Comparison of ENCODE assay signal across 14 cellular contexts in the genomic region with DNA sequence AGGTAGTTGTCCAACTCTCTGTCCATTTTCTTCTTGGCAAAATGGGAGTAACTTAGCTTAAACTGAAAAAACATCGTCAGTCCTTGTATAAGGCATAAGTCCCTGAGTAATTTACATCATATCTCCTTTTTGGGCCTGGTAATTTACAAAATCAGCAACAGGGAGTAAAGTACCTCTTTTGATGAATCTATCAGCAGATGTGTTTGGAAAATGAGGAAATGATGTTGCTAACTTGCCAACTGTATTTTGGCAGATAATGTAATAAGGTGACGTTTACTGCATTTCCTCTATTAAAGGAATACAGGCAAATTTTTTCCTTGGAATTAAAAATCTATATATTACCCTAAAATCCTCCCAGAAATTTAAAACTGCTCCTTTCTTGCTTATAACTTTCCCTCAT. TPM values are rescaled to one million over a fixed set of nuclear protein-coding genes. Genes with fewer than 3 reads are reported as not detected.
DNase-seq lines count a peak whose midpoint lies in the region; ATAC-seq, FAIRE-seq and TF ChIP-seq lines count a peak whose summit lies in the region.
"Had no signal": no experiment of that assay in that cellular context is flagged by ENCODE, and none has a peak within 500 bp of the region (broad histone marks: within the 10 kb centered on the region; RNA-seq: fewer than 3 reads in every experiment).

No MANE protein-coding gene starts in this region.

- H3K36me3 Mint-ChIP-seq in activated CD8-positive, alpha-beta memory T cell treated with anti-CD3 and anti-CD28 coated beads, Interleukin-2, amount 10 ng/mL, durations not matched to agents 7 days and 5 days, result peaks cover 58% of the 10 kb centered on the region

- intact Hi-C loops in GM12878 (cut with micrococcal nuclease; ENCODE audit: unreplicated experiment), result no loop called here
- intact Hi-C loops in spleen (cut with DNase I; ENCODE audit: low total_unique reads), result no loop called here

- DNase-seq in activated CD8-positive, alpha-beta memory T cell treated with anti-CD3 and anti-CD28 coated beads, Interleukin-2, amount 10 ng/mL, durations not matched to agents 7 days and 5 days, result no peak
- DNase-seq in activated CD8-positive, alpha-beta memory T cell treated with anti-CD3 and anti-CD28 coated beads for 24 hours, result no peak
- DNase-seq in MV-4-11 (lab: John Stamatoyannopoulos, UW) (peak; percentile 73), GM12878 (ENCODE audit: low read depth, low spot score) (no peak), spleen (no peak), midbrain (lab: John Stamatoyannopoulos, UW) (no peak)
- DNase-seq: glutamatergic neuron, H9, NCI-H1930, NCI-H526, T1000 had no signal

- H3K4me1 Mint-ChIP-seq in activated CD8-positive, alpha-beta memory T cell treated with anti-CD3 and anti-CD28 coated beads, Interleukin-2, amount 10 ng/mL, durations not matched to agents 7 days and 5 days, result peaks cover 80% of the 10 kb centered on the region

- WGBS in GM12878 (ENCODE audit: insufficient coverage, insufficient replicate concordance, low lambda C conversion rate, missing lambda C conversion rate), result 40% methylated on average over 2 of the region's 2 CpGs
- WGBS in spleen, 5 donors, result 22 to 39% (median 30%) methylated on average over 2 of the region's 2 CpGs

- no peak for TF ChIP-seq RAD21 in GM12878 (IDR thresholded peaks at IDR 0.05; ENCODE audit: insufficient read depth, low read depth, low read length)

- H3K9me3 ChIP-seq in GM12878 (replicated peaks; ENCODE audit: control insufficient read depth, insufficient read depth, low read length) (no peaks in the 10 kb centered on the region; the same call in 2 of the 3 replicates), spleen (no peaks in the 10 kb centered on the region)

- H3K27ac Mint-ChIP-seq in activated CD8-positive, alpha-beta memory T cell treated with anti-CD3 and anti-CD28 coated beads, Interleukin-2, amount 10 ng/mL, durations not matched to agents 7 days and 5 days, result peak overlapping the region; percentile 36
- H3K27ac Mint-ChIP-seq: H9 had no signal

- H3K79me2 ChIP-seq in GM12878 (ENCODE audit: control insufficient read depth, insufficient read depth, low read length), result peaks cover 90% of the 10 kb centered on the region

- no TSS peak for BruUV-seq in GM12878 (replicated peaks; lab: Mats Ljungman, UMichigan)

- TF ChIP-seq CTCF in GM12878 (IDR thresholded peaks at IDR 0.05 in 2 of 3, conservative IDR thresholded peaks at IDR 0.05 in 1 of 3; ENCODE audit: control insufficient read depth in 2 of 3, extremely low read depth in 1 of 3, insufficient read depth in 1 of 3, low read depth in 3 of 3, low read length in 3 of 3) (no peak), spleen (IDR thresholded peaks at IDR 0.05 in 8 of 11, conservative IDR thresholded peaks at IDR 0.05 in 3 of 11) (no peak)

- POLR2A ChIA-PET in GM12878 (lab: Charles Lee), result interaction anchor here (0.6 to 2.5 kb wide), 7 partner anchors 9 to 45 kb away, joined by 3 to 10 read pairs (median 6); no protein-coding TSS in a partner anchor

- FAIRE-seq in GM12878 (lab: Jason Lieb, UNC), result no peak

- no peaks in the 10 kb centered on the region for H3K27me3 Mint-ChIP-seq in activated CD8-positive, alpha-beta memory T cell treated with anti-CD3 and anti-CD28 coated beads, Interleukin-2, amount 10 ng/mL, durations not matched to agents 7 days and 5 days

- H3K4me1 ChIP-seq in GM12878 (ENCODE audit: control insufficient read depth, insufficient read depth, low read length), result peaks cover 11% of the 10 kb centered on the region
- peaks cover 19 to 100% (median 90%) of the 10 kb centered on the region in 6 donors for H3K4me1 ChIP-seq in spleen

- RAD21 ChIA-PET in GM12878 (lab: Charles Lee; ENCODE audit: unreplicated experiment), result interaction anchor here (0.6 to 2.0 kb wide), 8 partner anchors 15 to 1631 kb away, joined by 3 to 7 read pairs (median 4); no protein-coding TSS in a partner anchor

- H3K27ac ChIP-seq in GM12878 (ENCODE audit: control insufficient read depth, insufficient read depth), result 0 out of 2 replicates have a peak overlapping the region, but pooled peaks have one; percentile 5
- peak overlapping the region in 5 of 8 donors; percentile 11 to 62 (median 58) for H3K27ac ChIP-seq in spleen
- H3K27ac ChIP-seq: KMS-11 had no signal

- ATAC-seq in activated CD8-positive, alpha-beta memory T cell treated with anti-CD3 and anti-CD28 coated beads, Interleukin-2, amount 10 ng/mL, durations not matched to agents 7 days and 5 days, result no peak
- ATAC-seq in GM12878 (no peak), HG02588 (IDR thresholded peaks at IDR 0.05; ENCODE audit: unreplicated experiment) (no peak), HG02840 (IDR thresholded peaks at IDR 0.05; ENCODE audit: low FRiP score, unreplicated experiment) (no peak)

- H3K4me3 ChIP-seq in GM12878 (no peak overlapping the region), spleen (no peak overlapping the region)

- TF ChIP-seq POLR2A in GM12878 (IDR thresholded peaks at IDR 0.05; ENCODE audit: low read depth, low read length) (no peak), spleen (IDR thresholded peaks at IDR 0.05) (no peak)

- H3K4me2 ChIP-seq in GM12878 (ENCODE audit: control insufficient read depth, insufficient read depth), result no peak overlapping the region
- H3K4me2 ChIP-seq: KMS-11 had no signal

- H3K36me3 ChIP-seq in GM12878 (ENCODE audit: control insufficient read depth in 2 of 2, insufficient read depth in 2 of 2, low read length in 1 of 2) (no peaks in the 10 kb centered on the region), spleen (peaks cover 0 to 15% (median 0%) of the 10 kb centered on the region in 6 donors)

- no peaks in the 10 kb centered on the region for H4K20me1 ChIP-seq in GM12878 (ENCODE audit: control insufficient read depth, insufficient read depth)

- H3K4me3 Mint-ChIP-seq in activated CD8-positive, alpha-beta memory T cell treated with anti-CD3 and anti-CD28 coated beads, Interleukin-2, amount 10 ng/mL, durations not matched to agents 7 days and 5 days, result no peak overlapping the region
- H3K4me3 Mint-ChIP-seq: H9 had no signal

- H3K27me3 ChIP-seq in GM12878 (replicated peaks in 1 of 2; ENCODE audit: control insufficient read depth in 2 of 2, insufficient read depth in 2 of 2, low read length in 1 of 2) (no peaks in the 10 kb centered on the region), spleen (replicated peaks in 1 of 7) (no peaks in the 10 kb centered on the region)

- H3K9ac ChIP-seq in GM12878 (ENCODE audit: control insufficient read depth, insufficient read depth, low read length), result no peak overlapping the region
- H3K9ac ChIP-seq: KMS-11 had no signal

- in situ Hi-C loops in GM12878 (cut with MboI), result no loop called here

- CTCF ChIA-PET in activated CD8-positive, alpha-beta memory T cell treated with anti-CD3 and anti-CD28 coated beads, Interleukin-2, amount 10 ng/mL, durations not matched to agents 7 days and 5 days (lab: Charles Lee), result no interaction called here
- CTCF ChIA-PET in GM12878 (lab: Yijun Ruan, JAX), result interaction anchor here (0.7 to 2.9 kb wide), 5 partner anchors 9 to 126 kb away, joined by 3 to 11 read pairs (median 4); no protein-coding TSS in a partner anchor

- SMC1A ChIA-PET in GM12878 (lab: Charles Lee; ENCODE audit: uncharacterized antibody, unreplicated experiment), result interaction anchor here (0.6 to 2.9 kb wide), 10 partner anchors 11 to 482 kb away, joined by 3 to 22 read pairs (median 4); a partner anchor contains a TSS

- no peak for TF ChIP-seq EP300 in GM12878 (IDR thresholded peaks at IDR 0.05; ENCODE audit: borderline replicate concordance in 1 of 2, control insufficient read depth in 1 of 2, low read depth in 2 of 2, low read length in 2 of 2)

- H2AFZ ChIP-seq in GM12878 (ENCODE audit: control insufficient read depth, low read depth, low read length), result no peak overlapping the region

- no peaks in the 10 kb centered on the region for H3K9me3 Mint-ChIP-seq in activated CD8-positive, alpha-beta memory T cell treated with anti-CD3 and anti-CD28 coated beads, Interleukin-2, amount 10 ng/mL, durations not matched to agents 7 days and 5 days (ENCODE audit: low read depth)
- H3K9me3 Mint-ChIP-seq: H9 had no signal

TF ChIP-seq in GM12878, 131 proteins besides CTCF, POLR2A, EP300 and RAD21 (continues in another document):
- TF ChIP-seq FOS (IDR thresholded peaks at IDR 0.05; ENCODE audit: borderline replicate concordance, extremely low read depth, insufficient read length) (no peak), BHLHE40 (IDR thresholded peaks at IDR 0.05; ENCODE audit: borderline replicate concordance in 1 of 2, low read depth in 2 of 2, low read length in 1 of 2) (no peak), ASH2L (IDR thresholded peaks at IDR 0.05; ENCODE audit: borderline replicate concordance, low read depth) (no peak)
- TF ChIP-seq, protein P1, sequence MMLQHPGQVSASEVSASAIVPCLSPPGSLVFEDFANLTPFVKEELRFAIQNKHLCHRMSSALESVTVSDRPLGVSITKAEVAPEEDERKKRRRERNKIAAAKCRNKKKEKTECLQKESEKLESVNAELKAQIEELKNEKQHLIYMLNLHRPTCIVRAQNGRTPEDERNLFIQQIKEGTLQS (IDR thresholded peaks at IDR 0.05; ENCODE audit: borderline replicate concordance, extremely low read depth, low read depth, low read length), result no peak
- TF ChIP-seq, protein P2, sequence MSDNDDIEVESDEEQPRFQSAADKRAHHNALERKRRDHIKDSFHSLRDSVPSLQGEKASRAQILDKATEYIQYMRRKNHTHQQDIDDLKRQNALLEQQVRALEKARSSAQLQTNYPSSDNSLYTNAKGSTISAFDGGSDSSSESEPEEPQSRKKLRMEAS (IDR thresholded peaks at IDR 0.05; ENCODE audit: low read depth, low read length), result no peak

RNA-seq across cellular contexts. Expression of a gene that starts 29.2 kb away (rescaled TPM):
- 100 to 1,000 TPM; 210 to 249 TPM for total RNA-seq in activated CD8-positive, alpha-beta memory T cell treated with anti-CD3 and anti-CD28 coated beads, Interleukin-2, amount 10 ng/mL, durations not matched to agents 7 days and 5 days
- total RNA-seq in GM12878 (2013; cell fraction: nucleolus; rRNA removed), result 363 and 399 TPM in 2 replicates
- 63.7 and 65.1 TPM in 2 replicates for total RNA-seq in GM12878 (2014; rRNA removed)
- 62.5 and 68.9 TPM in 2 replicates for total RNA-seq in GM12878 (2014; rRNA removed; fragmentation: Illumina TruSeq; extraction: Trizol)
- 93.8 and 96.3 TPM in 2 replicates for total RNA-seq in GM12878 (2021)
- 31.8 TPM for polyA plus RNA-seq in GM12878 (2011; ENCODE audit: low read depth)
- polyA plus RNA-seq in GM12878 (2011; rRNA removed), result 96.4 and 99.1 TPM in 2 replicates
- 228 and 306 TPM in 2 replicates for polyA plus RNA-seq in GM12878 (2011; cell fraction: cytosol; rRNA removed)
- 142 and 279 TPM in 2 replicates for polyA plus RNA-seq in GM12878 (2011; cell fraction: nucleus; rRNA removed)
- polyA plus RNA-seq in GM12878 (2012), result 26.9 and 39.0 TPM in 2 replicates
- polyA plus RNA-seq in GM12878 (2014; fragmentation: Illumina TruSeq; extraction: Trizol), result 88.5 and 110 TPM in 2 replicates
- polyA plus RNA-seq in GM12878 (2014; fragmentation: Nextera tagmentation; extraction: Ambion mirVana), result 10 to 100 TPM; 19.1 to 29.1 TPM
- 41.8 and 56.8 TPM in 2 replicates for polyA plus RNA-seq in GM12878 (2014; rRNA removed)
- 10 to 100 TPM; 34.8 to 38.6 TPM for polyA plus RNA-seq in GM12878 (2016; fragmentation: Nextera tagmentation; extraction: Ambion mirVana)
- polyA minus RNA-seq in GM12878 (2011; rRNA and poly(A)+ RNA removed), result 511 and 573 TPM in 2 replicates
- 75.6 and 115 TPM in 2 replicates for polyA minus RNA-seq in GM12878 (2011; cell fraction: cytosol; rRNA and poly(A)+ RNA removed)
- polyA minus RNA-seq in GM12878 (2011; cell fraction: nucleus; rRNA and poly(A)+ RNA removed), result 178 and 239 TPM in 2 replicates
- total RNA-seq in spleen, result 100 to 1,000 TPM; 108 to 183 (median 145) TPM
- polyA plus RNA-seq in spleen, result 10 to 100 TPM; 16.0 to 18.5 (median 16.3) TPM
